Comparison of ENCODE assay signal across 9 cellular contexts in the genomic region with DNA sequence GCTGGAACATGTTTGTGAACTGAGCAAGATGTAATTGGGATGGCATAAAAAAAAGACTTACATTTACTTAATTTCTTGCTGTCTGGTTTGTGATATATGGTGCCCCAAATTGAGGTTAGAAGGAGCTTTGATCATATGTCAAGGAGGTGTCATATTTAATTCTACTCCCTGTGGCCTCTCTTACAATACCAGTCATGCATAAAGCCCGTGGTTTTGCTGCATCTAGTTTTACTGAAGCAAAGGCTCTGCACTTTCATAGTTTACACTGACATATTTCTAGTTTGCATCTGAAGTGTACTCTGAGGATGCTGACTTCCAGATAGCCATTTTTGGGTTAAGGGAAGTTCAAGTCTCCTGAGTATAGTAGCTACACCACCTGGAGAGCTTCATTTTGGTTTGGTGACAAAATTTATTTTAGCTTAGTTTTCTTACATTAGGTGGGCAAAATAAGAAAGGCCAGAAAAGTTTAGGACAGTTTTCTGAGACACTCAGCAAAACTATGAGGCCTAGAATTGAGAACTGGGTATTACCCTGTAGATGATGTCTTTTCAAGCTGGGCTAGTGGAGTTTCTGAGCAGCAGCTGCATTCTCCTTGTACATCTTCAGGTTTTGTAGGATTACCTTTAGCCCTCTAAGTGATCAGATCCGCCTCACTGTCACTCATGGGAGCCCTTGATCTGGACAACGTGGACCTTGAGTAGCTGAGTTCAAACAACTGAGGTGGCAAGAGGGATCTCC. TPM values are rescaled to one million over a fixed set of nuclear protein-coding genes. Genes with fewer than 3 reads are reported as not detected.
A peak's percentile ranks its signal among the peaks of the same experiment; 100 is the strongest.
DNase-seq lines count a peak whose midpoint lies in the region; ATAC-seq, FAIRE-seq and TF ChIP-seq lines count a peak whose summit lies in the region.
"Not testable (repeated sequence)": the region's sequence is repeated elsewhere in the genome, so short reads cannot be mapped to it uniquely, and the experiment has no call there.
"Had no signal": no experiment of that assay in that cellular context is flagged by ENCODE, and none has a peak within 500 bp of the region (broad histone marks: within the 10 kb centered on the region; RNA-seq: fewer than 3 reads in every experiment).

No MANE protein-coding gene starts in this region.

- not testable (repeated sequence) for TF ChIP-seq RAD21 in GM12878 (IDR thresholded peaks at IDR 0.05; ENCODE audit: insufficient read depth, low read depth, low read length)

- H3K9me3 ChIP-seq in GM12878 (replicated peaks; ENCODE audit: control insufficient read depth, insufficient read depth, low read length): not testable (repeated sequence)

- WGBS in GM12878 (ENCODE audit: insufficient coverage, insufficient replicate concordance, low lambda C conversion rate, missing lambda C conversion rate): no CpG with 5 or more reads among the region's 3 CpGs

- TF ChIP-seq EP300 in GM12878 (IDR thresholded peaks at IDR 0.05; ENCODE audit: borderline replicate concordance in 1 of 2, control insufficient read depth in 1 of 2, low read depth in 2 of 2, low read length in 2 of 2): not testable (repeated sequence)

- not testable (repeated sequence) for BruUV-seq in GM12878 (replicated peaks; lab: Mats Ljungman, UMichigan)

- RAD21 ChIA-PET in GM12878 (lab: Charles Lee; ENCODE audit: unreplicated experiment): not testable (repeated sequence)

- not testable (repeated sequence) for TF ChIP-seq CTCF in GM12878 (IDR thresholded peaks at IDR 0.05 in 2 of 3, conservative IDR thresholded peaks at IDR 0.05 in 1 of 3; ENCODE audit: control insufficient read depth in 2 of 3, extremely low read depth in 1 of 3, insufficient read depth in 1 of 3, low read depth in 3 of 3, low read length in 3 of 3)

- ATAC-seq in GM18511 (IDR thresholded peaks at IDR 0.05; ENCODE audit: unreplicated experiment): peak; percentile 91
- ATAC-seq in GM19351 (IDR thresholded peaks at IDR 0.05; ENCODE audit: unreplicated experiment): peak; percentile 87
- ATAC-seq in GM21786 (IDR thresholded peaks at IDR 0.05; ENCODE audit: unreplicated experiment): peak; percentile 79
- ATAC-seq in HG02938 (IDR thresholded peaks at IDR 0.05; ENCODE audit: unreplicated experiment): peak; percentile 52
- ATAC-seq in HG03354 (IDR thresholded peaks at IDR 0.05; ENCODE audit: poor library complexity, severe bottlenecking, unreplicated experiment): peak; percentile 62
- ATAC-seq in SK-N-SH treated with all-trans-retinoic acid at 6 μM for 48 hours: peak; percentile 51
- ATAC-seq in GM12878: peak; percentile 78
- ATAC-seq in stimulated activated naive CD8-positive, alpha-beta T cell treated with anti-CD3 and anti-CD28 coated beads, Interleukin-15, Interleukin-2, amounts not matched to agents 100 U/mL and 50 U/mL, for 24 hours: peak; percentile 85

- not testable (repeated sequence) for H3K4me1 ChIP-seq in GM12878 (ENCODE audit: control insufficient read depth, insufficient read depth, low read length)

- H3K79me2 ChIP-seq in GM12878 (ENCODE audit: control insufficient read depth, insufficient read depth, low read length): not testable (repeated sequence)

- H3K9ac ChIP-seq in GM12878 (ENCODE audit: control insufficient read depth, insufficient read depth, low read length): not testable (repeated sequence)

- not testable (repeated sequence) for TF ChIP-seq POLR2A in GM12878 (IDR thresholded peaks at IDR 0.05; ENCODE audit: low read depth, low read length)

- not testable (repeated sequence) for H3K27me3 ChIP-seq in GM12878 (replicated peaks in 1 of 2; ENCODE audit: control insufficient read depth in 2 of 2, insufficient read depth in 2 of 2, low read length in 1 of 2)

- H3K4me3 ChIP-seq in GM12878: not testable (repeated sequence)

- not testable (repeated sequence) for H3K27ac ChIP-seq in GM12878 (ENCODE audit: control insufficient read depth, insufficient read depth)

- FAIRE-seq in GM12878 (lab: Jason Lieb, UNC): not testable (repeated sequence)

- not testable (repeated sequence) for H2AFZ ChIP-seq in GM12878 (ENCODE audit: control insufficient read depth, low read depth, low read length)

- intact Hi-C loops in GM12878 (cut with micrococcal nuclease; ENCODE audit: unreplicated experiment): not testable (repeated sequence)

- CTCF ChIA-PET in GM12878 (lab: Yijun Ruan, JAX): not testable (repeated sequence)

- not testable (repeated sequence) for DNase-seq in GM12878 (ENCODE audit: low read depth, low spot score); stimulated activated naive CD8-positive, alpha-beta T cell treated with anti-CD3 and anti-CD28 coated beads, Interleukin-15, Interleukin-2, amounts not matched to agents 100 U/mL and 50 U/mL, for 24 hours

- not testable (repeated sequence) for H3K4me2 ChIP-seq in GM12878 (ENCODE audit: control insufficient read depth, insufficient read depth)

- H3K36me3 ChIP-seq in GM12878 (ENCODE audit: control insufficient read depth in 2 of 2, insufficient read depth in 2 of 2, low read length in 1 of 2): not testable (repeated sequence)

- in situ Hi-C loops in GM12878 (cut with MboI): not testable (repeated sequence)

- SMC1A ChIA-PET in GM12878 (lab: Charles Lee; ENCODE audit: uncharacterized antibody, unreplicated experiment): not testable (repeated sequence)

- POLR2A ChIA-PET in GM12878 (lab: Charles Lee): not testable (repeated sequence)

- H4K20me1 ChIP-seq in GM12878 (ENCODE audit: control insufficient read depth, insufficient read depth): not testable (repeated sequence)

RNA-seq across cellular contexts. Expression of a gene that starts 48.4 kb away (rescaled TPM):
- 3.7 and 5.6 TPM in 2 replicates for total RNA-seq in GM12878 (2013; cell fraction: nucleolus; rRNA removed)
- 8.5 and 8.6 TPM in 2 replicates for total RNA-seq in GM12878 (2014; rRNA removed)
- 8.5 and 8.9 TPM in 2 replicates for total RNA-seq in GM12878 (2014; rRNA removed; fragmentation: Illumina TruSeq; extraction: Trizol)
- 7.2 and 9.1 TPM in 2 replicates for total RNA-seq in GM12878 (2021)
- 2.0 TPM for polyA plus RNA-seq in GM12878 (2011; ENCODE audit: low read depth)
- polyA plus RNA-seq in GM12878 (2011; rRNA removed): 21.4 and 41.5 TPM in 2 replicates
- polyA plus RNA-seq in GM12878 (2011; cell fraction: cytosol; rRNA removed): 7.9 and 10.4 TPM in 2 replicates
- 10.5 TPM in 2 replicates for polyA plus RNA-seq in GM12878 (2011; cell fraction: nucleus; rRNA removed)
- 4.7 and 8.8 TPM in 2 replicates for polyA plus RNA-seq in GM12878 (2012)
- 18.1 and 20.2 TPM in 2 replicates for polyA plus RNA-seq in GM12878 (2014; fragmentation: Illumina TruSeq; extraction: Trizol)
- polyA plus RNA-seq in GM12878 (2014; fragmentation: Nextera tagmentation; extraction: Ambion mirVana): 1 to 10 TPM; 1.9 to 4.6 TPM
- 8.0 and 10.6 TPM in 2 replicates for polyA plus RNA-seq in GM12878 (2014; rRNA removed)
- polyA plus RNA-seq in GM12878 (2016; fragmentation: Nextera tagmentation; extraction: Ambion mirVana): 10 to 100 TPM; 14.3 to 20.7 TPM
- 8.0 and 11.6 TPM in 2 replicates for polyA minus RNA-seq in GM12878 (2011; rRNA and poly(A)+ RNA removed)
- 0.52 and 6.5 TPM in 2 replicates for polyA minus RNA-seq in GM12878 (2011; cell fraction: cytosol; rRNA and poly(A)+ RNA removed)
- 1.9 and 2.6 TPM in 2 replicates for polyA minus RNA-seq in GM12878 (2011; cell fraction: nucleus; rRNA and poly(A)+ RNA removed)
- total RNA-seq: Caco-2 had no signal
